Comparison of ENCODE assay signal across 16 cellular contexts in genomic region chr7:103766630-103767029, GRCh38.
"Had no signal": no experiment of that assay in that cellular context is flagged by ENCODE, and none has a peak within 500 bp of the region (broad histone marks: within the 10 kb centered on the region; RNA-seq: fewer than 3 reads in every experiment).

No MANE protein-coding gene starts in this region.

- H3K36me3 ChIP-seq: right lobe of liver, thoracic aorta, upper lobe of right lung, WERI-Rb-1 had no signal

- H3K9me3 Mint-ChIP-seq: activated naive CD4-positive, alpha-beta T cell treated with anti-CD3 and anti-CD28 coated beads for 36 hours; activated naive CD8-positive, alpha-beta T cell treated with anti-CD3 and anti-CD28 coated beads, Interleukin-2, amount 50 U/mL, for 24 hours; activated T-helper 2 cell treated with anti-CD3 and anti-CD28 coated beads, Interferon-gamma antibody, Interleukin-2, Interleukin-4, amounts not matched to agents 10 μg/mL and 5 μg/mL and 100 μg/mL, durations not matched to agents 14 hours and 24 hours and 36 hours; mesothelial cell of epicardium had no signal

- H3K27me3 Mint-ChIP-seq: activated CD8-positive, alpha-beta memory T cell treated with anti-CD3 and anti-CD28 coated beads, Interleukin-2, amount 10 ng/mL, durations not matched to agents 7 days and 5 days had no signal

- H3K27ac Mint-ChIP-seq: activated CD8-positive, alpha-beta memory T cell treated with anti-CD3 and anti-CD28 coated beads, Interleukin-2, amount 10 ng/mL, durations not matched to agents 7 days and 5 days; activated naive CD4-positive, alpha-beta T cell treated with anti-CD3 and anti-CD28 coated beads for 36 hours; activated naive CD8-positive, alpha-beta T cell treated with anti-CD3 and anti-CD28 coated beads, Interleukin-2, amount 50 U/mL, for 24 hours; activated T-helper 2 cell treated with anti-CD3 and anti-CD28 coated beads, Interferon-gamma antibody, Interleukin-2, Interleukin-4, amounts not matched to agents 10 μg/mL and 5 μg/mL and 100 μg/mL, durations not matched to agents 14 hours and 24 hours and 36 hours; mesothelial cell of epicardium had no signal

- H3K27me3 ChIP-seq: right lobe of liver, upper lobe of right lung had no signal

- H3K4me1 ChIP-seq: foreskin keratinocyte, psoas muscle, right lobe of liver, upper lobe of right lung had no signal

- H3K36me3 Mint-ChIP-seq: activated CD8-positive, alpha-beta memory T cell treated with anti-CD3 and anti-CD28 coated beads, Interleukin-2, amount 10 ng/mL, durations not matched to agents 7 days and 5 days; mesothelial cell of epicardium had no signal

- ATAC-seq: activated CD8-positive, alpha-beta memory T cell treated with anti-CD3 and anti-CD28 coated beads, Interleukin-2, amount 10 ng/mL, durations not matched to agents 7 days and 5 days; activated naive CD8-positive, alpha-beta T cell treated with anti-CD3 and anti-CD28 coated beads, Interleukin-2, amount 50 U/mL, for 24 hours; foreskin keratinocyte; psoas muscle; upper lobe of right lung had no signal

- H3K9me3 ChIP-seq: psoas muscle, right lobe of liver, thoracic aorta, upper lobe of right lung had no signal

- H3K4me3 ChIP-seq: psoas muscle, right lobe of liver, thoracic aorta, upper lobe of right lung had no signal

- H3K4me1 Mint-ChIP-seq: activated CD8-positive, alpha-beta memory T cell treated with anti-CD3 and anti-CD28 coated beads, Interleukin-2, amount 10 ng/mL, durations not matched to agents 7 days and 5 days; activated naive CD8-positive, alpha-beta T cell treated with anti-CD3 and anti-CD28 coated beads, Interleukin-2, amount 50 U/mL, for 24 hours had no signal

- DNase-seq: activated CD4-positive, alpha-beta T cell treated with anti-CD3 and anti-CD28 coated beads, Interleukin-2, amount 50 U/mL, for 48 hours; activated CD8-positive, alpha-beta memory T cell treated with anti-CD3 and anti-CD28 coated beads, Interleukin-2, amount 10 ng/mL, durations not matched to agents 7 days and 5 days; activated naive CD4-positive, alpha-beta T cell treated with anti-CD3 and anti-CD28 coated beads for 36 hours; activated naive CD8-positive, alpha-beta T cell treated with anti-CD3 and anti-CD28 coated beads, Interleukin-2, amount 50 U/mL, for 24 hours; activated T-cell treated with anti-CD3 and anti-CD28 coated beads, Interleukin-2, amount 50 U/mL, for 1 hour; aorta; effector memory CD4-positive, alpha-beta T cell; foreskin keratinocyte; kidney glomerular epithelial cell; psoas muscle; right lobe of liver; upper lobe of right lung had no signal

- H3K4me3 Mint-ChIP-seq: activated CD8-positive, alpha-beta memory T cell treated with anti-CD3 and anti-CD28 coated beads, Interleukin-2, amount 10 ng/mL, durations not matched to agents 7 days and 5 days; activated naive CD4-positive, alpha-beta T cell treated with anti-CD3 and anti-CD28 coated beads for 36 hours; activated naive CD8-positive, alpha-beta T cell treated with anti-CD3 and anti-CD28 coated beads, Interleukin-2, amount 50 U/mL, for 24 hours; mesothelial cell of epicardium had no signal
